Comparison of ENCODE assay signal across 8 cellular contexts in genomic region chr17:16751224-16751923, GRCh38.
DNase-seq lines count a peak whose midpoint lies in the region; ATAC-seq and TF ChIP-seq lines count a peak whose summit lies in the region.
"Not testable (repeated sequence)": the region's sequence is repeated elsewhere in the genome, so short reads cannot be mapped to it uniquely, and the experiment has no call there.

No MANE protein-coding gene starts in this region.

- not testable (repeated sequence) for H3K4me3 ChIP-seq in CD4-positive, alpha-beta memory T cell (ENCODE audit: low read length in 2 of 2); mucosa of descending colon

- H3T11ph ChIP-seq in H9 (ENCODE audit: low read length) = not testable (repeated sequence)

- not testable (repeated sequence) for H3K79me1 ChIP-seq in H9 (ENCODE audit: insufficient read depth, low read depth, low read length, poor library complexity, severe bottlenecking)

- H4K5ac ChIP-seq in H9 (ENCODE audit: insufficient read length, low read depth, low read length) = not testable (repeated sequence)

- no CpG with 5 or more reads among the region's 10 CpGs for WGBS in H9 (ENCODE audit: extremely low coverage, insufficient read length, low lambda C conversion rate)

- not testable (repeated sequence) for H3K4me1 ChIP-seq in CD4-positive, alpha-beta memory T cell (ENCODE audit: insufficient read depth, low read length); H9 (ENCODE audit: insufficient read depth, low read length); mucosa of descending colon (ENCODE audit: low read depth)

- H3K27ac ChIP-seq in CD4-positive, alpha-beta memory T cell (ENCODE audit: low read depth, low read length); H9 (ENCODE audit: insufficient read length, low read depth, low read length): not testable (repeated sequence)

- H2BK5ac ChIP-seq in H9 (ENCODE audit: insufficient read length, low read length) = not testable (repeated sequence)

- not testable (repeated sequence) for H3K9me3 Mint-ChIP-seq in CD4-positive, alpha-beta memory T cell; H9

- not testable (repeated sequence) for H3K27me3 ChIP-seq in CD4-positive, alpha-beta memory T cell (ENCODE audit: insufficient read depth, low read length); H9 (ENCODE audit: insufficient read depth, low read length)

- H3K23ac ChIP-seq in H9 (ENCODE audit: insufficient read length, low read depth, low read length) = not testable (repeated sequence)

- CTCF ChIA-PET in CD4-positive, alpha-beta memory T cell (lab: Charles Lee; ENCODE audit: partially characterized antibody) = not testable (repeated sequence)

- not testable (repeated sequence) for H3K9ac ChIP-seq in H9 (ENCODE audit: extremely low read depth, insufficient read length, low read length)

- not testable (repeated sequence) for H3K9me3 ChIP-seq in CD4-positive, alpha-beta memory T cell (ENCODE audit: control insufficient read depth in 1 of 2, low read length in 2 of 2); H9 (ENCODE audit: control insufficient read depth, low read depth, low read length); mucosa of descending colon

- H3K27ac Mint-ChIP-seq in CD4-positive, alpha-beta memory T cell; H9: not testable (repeated sequence)

- not testable (repeated sequence) for H3K4me1 Mint-ChIP-seq in CD4-positive, alpha-beta memory T cell
- H3K4me1 Mint-ChIP-seq in H9 = peaks cover 10 to 14% of the 10 kb centered on the region in 2 experiments

- in situ Hi-C loops in SK-MEL-5 (cut with HindIII; ENCODE audit: low pct_unique_long_range_greater_than_20kb, low sequenced_read_pairs) = not testable (repeated sequence)

- not testable (repeated sequence) for H2BK12ac ChIP-seq in H9 (ENCODE audit: insufficient read length, low read depth, low read length)

- H3K36me3 Mint-ChIP-seq in CD4-positive, alpha-beta memory T cell; H9 (ENCODE audit: insufficient read depth in 1 of 3, low read depth in 3 of 3): not testable (repeated sequence)

- peak; percentile 91 for ATAC-seq in mucosa of descending colon

- H2BK20ac ChIP-seq in H9 (ENCODE audit: low read depth, low read length, poor library complexity, severe bottlenecking) = not testable (repeated sequence)

- not testable (repeated sequence) for H3K23me2 ChIP-seq in H9 (ENCODE audit: insufficient read length, low read depth, low read length, poor library complexity, severe bottlenecking)

- H3K27me3 Mint-ChIP-seq in CD4-positive, alpha-beta memory T cell = peaks cover 14% of the 10 kb centered on the region in 2 donors
- H3K27me3 Mint-ChIP-seq in H9 (ENCODE audit: low read depth) = peaks cover 28% of the 10 kb centered on the region

- POLR2A ChIA-PET in CD4-positive, alpha-beta memory T cell (lab: Charles Lee; ENCODE audit: partially characterized antibody) = not testable (repeated sequence)

- not testable (repeated sequence) for H4K91ac ChIP-seq in H9 (ENCODE audit: insufficient read length, low read depth, low read length)

- H2AK5ac ChIP-seq in H9 (ENCODE audit: insufficient read length, low read length) = not testable (repeated sequence)

- not testable (repeated sequence) for H3K79me2 ChIP-seq in H9 (ENCODE audit: insufficient read depth, low read length)

- H2BK120ac ChIP-seq in H9 (ENCODE audit: low read depth, low read length, poor library complexity, severe bottlenecking) = not testable (repeated sequence)

- H2BK15ac ChIP-seq in H9 (ENCODE audit: low read depth, low read length) = not testable (repeated sequence)

- H3K4me2 ChIP-seq in H9 (ENCODE audit: insufficient read depth, insufficient read length, low read length) = not testable (repeated sequence)

- H3K56ac ChIP-seq in H9 (ENCODE audit: insufficient read length, low read depth, low read length) = not testable (repeated sequence)

- not testable (repeated sequence) for H4K8ac ChIP-seq in H9 (replicated peaks; ENCODE audit: insufficient read length, low read depth, low read length)

- intact Hi-C loops in CD4-positive, alpha-beta memory T cell (cut with micrococcal nuclease); mucosa of descending colon (cut with DNase I, micrococcal nuclease): not testable (repeated sequence)

- not testable (repeated sequence) for H2AFZ ChIP-seq in H9 (ENCODE audit: low read length)

- H3K4ac ChIP-seq in H9 (ENCODE audit: low read depth, low read length) = not testable (repeated sequence)

- H3K4me3 Mint-ChIP-seq in CD4-positive, alpha-beta memory T cell = peak overlapping the region in 2 of 8 donors; percentile 7 to 23
- H3K4me3 Mint-ChIP-seq in H9 = not testable (repeated sequence)

- TF ChIP-seq CTCF in H9 (conservative IDR thresholded peaks at IDR 0.05) = peak; percentile 68
- peak; percentile 34 for TF ChIP-seq CTCF in mucosa of descending colon (IDR thresholded peaks at IDR 0.05)

- not testable (repeated sequence) for H3K18ac ChIP-seq in H9 (ENCODE audit: insufficient read length, low read depth, low read length)

- not testable (repeated sequence) for H3K36me3 ChIP-seq in CD4-positive, alpha-beta memory T cell (ENCODE audit: insufficient read depth, low read length); mucosa of descending colon (ENCODE audit: low read depth)

- not testable (repeated sequence) for H4K20me1 ChIP-seq in H9 (ENCODE audit: control insufficient read depth, insufficient read depth, insufficient read length)

- H3K14ac ChIP-seq in H9 (ENCODE audit: insufficient read depth, low read length) = not testable (repeated sequence)

- DNase-seq in CD4-positive, alpha-beta memory T cell = peak in 3 of 5 donors; percentile 16 to 23 (median 22)
- DNase-seq in H9 (peak; percentile 73), NCI-H2081 treated with DMSO at 0.1 percent for 48 hours (lab: John Stamatoyannopoulos, UW) (peak; percentile 4), SK-MEL-5 (ENCODE audit: low read depth, low spot score) (peak; percentile 43), astrocyte of the hippocampus (ENCODE audit: low read depth, low spot score) (peak; percentile 13), globus pallidus (ENCODE audit: low spot score) (peak; percentile 12), mucosa of descending colon (peak in 2 of 3 donors; percentile 19 to 21), superior temporal gyrus (ENCODE audit: extremely low spot score) (peak; percentile 20)

Comparison
In these comparisons a context has a peak if more than half of its experiments do, and no peak if none do; other contexts are left out.
1. DNase-seq: peak in every context shown above with its lines; median percentile 73 in H9; 43 in SK-MEL-5; 22 in CD4-positive, alpha-beta memory T cell; 20 in mucosa of descending colon; 20 in superior temporal gyrus; 13 in astrocyte of the hippocampus; 12 in globus pallidus; 4 in NCI-H2081 treated with DMSO at 0.1 percent for 48 hours.